ENCODE assay signal across 1 cellular context in the genomic region with DNA sequence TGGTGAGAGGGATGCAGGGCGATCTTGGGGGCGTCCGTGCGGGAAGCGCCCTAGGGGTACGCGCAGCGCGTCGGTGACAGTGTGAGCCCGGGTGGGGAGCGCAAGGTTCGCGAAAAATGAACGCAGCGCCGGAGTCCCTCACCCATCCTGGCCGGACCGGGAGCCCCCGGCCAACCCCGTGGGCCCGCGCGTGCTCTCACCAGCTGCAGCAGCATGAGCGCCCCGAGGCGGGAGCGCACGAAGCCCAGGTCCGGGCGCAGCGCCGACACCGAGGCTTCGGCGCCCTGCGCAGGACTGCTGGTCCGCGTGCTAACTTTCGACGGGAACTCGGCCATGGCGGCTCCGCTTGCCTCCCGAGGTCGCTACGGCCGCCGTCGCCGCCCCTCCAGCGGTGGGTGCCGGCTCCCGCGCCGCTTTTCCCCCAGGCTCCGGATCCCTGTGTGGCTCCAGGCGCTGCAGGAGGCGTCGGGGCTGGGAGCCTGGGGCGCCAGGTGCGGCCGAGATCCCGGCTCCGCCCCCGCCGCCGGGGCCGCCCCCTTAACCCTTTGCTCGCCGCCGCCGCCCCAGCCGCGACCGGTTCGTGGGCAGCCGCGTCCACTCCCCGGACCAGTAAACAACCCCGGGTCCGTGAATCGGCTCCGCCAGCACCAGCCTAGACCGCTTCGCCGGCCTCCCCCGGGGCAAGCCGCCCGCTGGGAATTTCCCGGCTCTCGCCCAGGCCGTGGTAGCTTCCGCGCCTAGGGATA.
TF ChIP-seq lines count a peak whose summit lies in the region.

A gene with protein sequence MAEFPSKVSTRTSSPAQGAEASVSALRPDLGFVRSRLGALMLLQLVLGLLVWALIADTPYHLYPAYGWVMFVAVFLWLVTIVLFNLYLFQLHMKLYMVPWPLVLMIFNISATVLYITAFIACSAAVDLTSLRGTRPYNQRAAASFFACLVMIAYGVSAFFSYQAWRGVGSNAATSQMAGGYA (minus strand): TSS at position 467 of the 746 bp plus-strand sequence. CDS start 132 bp downstream, at position 335.

TF ChIP-seq in HepG2, 621 proteins besides CTCF, POLR2A, EP300 and RAD21 (continued from another document and continues in another):
- TF ChIP-seq MLXIP (CRISPR knock-in tag; IDR thresholded peaks at IDR 0.05; ENCODE audit: borderline replicate concordance) (peak; percentile 92), TBX3 (IDR thresholded peaks at IDR 0.05; ENCODE audit: borderline replicate concordance) (peak; percentile 7; the same call in 1 of the 2 replicates), ZNF138 (CRISPR knock-in tag; IDR thresholded peaks at IDR 0.05; ENCODE audit: low read depth) (peak; percentile 92; the same call in 1 of the 2 replicates), ZBTB20 (CRISPR knock-in tag; IDR thresholded peaks at IDR 0.05; ENCODE audit: borderline replicate concordance, low read depth) (peak; percentile 9; the same call in 1 of the 2 replicates), ZNF121 (CRISPR knock-in tag; IDR thresholded peaks at IDR 0.05) (peak; percentile 58), ZNF432 (CRISPR knock-in tag; IDR thresholded peaks at IDR 0.05; ENCODE audit: borderline replicate concordance) (peak; percentile 77; the same call in 1 of the 2 replicates), ZNF558 (CRISPR knock-in tag; IDR thresholded peaks at IDR 0.05; ENCODE audit: borderline replicate concordance) (peak; percentile 76; the same call in 1 of the 2 replicates), ZNF225 (CRISPR knock-in tag; IDR thresholded peaks at IDR 0.05) (peak; percentile 96), KMT2B (CRISPR knock-in tag; IDR thresholded peaks at IDR 0.05) (peak; percentile 70), JUNB (CRISPR knock-in tag; IDR thresholded peaks at IDR 0.05; ENCODE audit: borderline replicate concordance) (peak; percentile 66; the same call in 1 of the 2 replicates), RFX5 (IDR thresholded peaks at IDR 0.05; ENCODE audit: low read depth, low read length) (no peak), MIXL1 (CRISPR knock-in tag; IDR thresholded peaks at IDR 0.05) (no peak; the same call in 1 of the 2 replicates), ZNF710 (CRISPR knock-in tag; IDR thresholded peaks at IDR 0.05; ENCODE audit: borderline replicate concordance) (peak; percentile 53; the same call in 1 of the 2 replicates), AGO2 (optimal IDR thresholded peaks at IDR 0.05; ENCODE audit: low read depth, low read length) (peak; percentile 59), PHB2 (IDR thresholded peaks at IDR 0.05; ENCODE audit: partially characterized antibody) (no peak), TFAP4 (IDR thresholded peaks at IDR 0.05; ENCODE audit: borderline replicate concordance, low read depth) (no peak), ZNF552 (CRISPR knock-in tag; IDR thresholded peaks at IDR 0.05; ENCODE audit: borderline replicate concordance) (peak; percentile 93; the same call in 1 of the 2 replicates), FOXK2 (IDR thresholded peaks at IDR 0.05) (no peak), TOE1 (CRISPR knock-in tag; IDR thresholded peaks at IDR 0.05) (peak; percentile 91; the same call in 1 of the 2 replicates), SNRNP70 (IDR thresholded peaks at IDR 0.05; ENCODE audit: low read depth, low read length) (no peak), SALL1 (CRISPR knock-in tag; IDR thresholded peaks at IDR 0.05) (peak; percentile 81), ZBTB43 (CRISPR knock-in tag; conservative IDR thresholded peaks at IDR 0.05) (peak; percentile 92), HMG20A (CRISPR knock-in tag; IDR thresholded peaks at IDR 0.05; ENCODE audit: borderline replicate concordance) (no peak), ZNF317 (CRISPR knock-in tag; IDR thresholded peaks at IDR 0.05) (no peak), MAFG (CRISPR knock-in tag; IDR thresholded peaks at IDR 0.05) (peak; percentile 81; the same call in 1 of the 2 replicates), ZNF274 (CRISPR knock-in tag; IDR thresholded peaks at IDR 0.05) (peak; percentile 99), ZNF720 (CRISPR knock-in tag; IDR thresholded peaks at IDR 0.05) (no peak), ZNF530 (CRISPR knock-in tag; IDR thresholded peaks at IDR 0.05; ENCODE audit: low read depth) (peak; percentile 97), ZNF354B (CRISPR knock-in tag; IDR thresholded peaks at IDR 0.05) (0 out of 2 replicates have a peak, but pooled peaks have one; percentile 59), DNMT1 (CRISPR knock-in tag; IDR thresholded peaks at IDR 0.05) (peak; percentile 97; the same call in 1 of the 2 replicates), ZNF44 (CRISPR knock-in tag; IDR thresholded peaks at IDR 0.05) (peak; percentile 86; the same call in 1 of the 2 replicates), KDM3A (CRISPR knock-in tag; IDR thresholded peaks at IDR 0.05; ENCODE audit: low read depth) (no peak; the same call in 1 of the 2 replicates)
- TF ChIP-seq, protein P1, sequence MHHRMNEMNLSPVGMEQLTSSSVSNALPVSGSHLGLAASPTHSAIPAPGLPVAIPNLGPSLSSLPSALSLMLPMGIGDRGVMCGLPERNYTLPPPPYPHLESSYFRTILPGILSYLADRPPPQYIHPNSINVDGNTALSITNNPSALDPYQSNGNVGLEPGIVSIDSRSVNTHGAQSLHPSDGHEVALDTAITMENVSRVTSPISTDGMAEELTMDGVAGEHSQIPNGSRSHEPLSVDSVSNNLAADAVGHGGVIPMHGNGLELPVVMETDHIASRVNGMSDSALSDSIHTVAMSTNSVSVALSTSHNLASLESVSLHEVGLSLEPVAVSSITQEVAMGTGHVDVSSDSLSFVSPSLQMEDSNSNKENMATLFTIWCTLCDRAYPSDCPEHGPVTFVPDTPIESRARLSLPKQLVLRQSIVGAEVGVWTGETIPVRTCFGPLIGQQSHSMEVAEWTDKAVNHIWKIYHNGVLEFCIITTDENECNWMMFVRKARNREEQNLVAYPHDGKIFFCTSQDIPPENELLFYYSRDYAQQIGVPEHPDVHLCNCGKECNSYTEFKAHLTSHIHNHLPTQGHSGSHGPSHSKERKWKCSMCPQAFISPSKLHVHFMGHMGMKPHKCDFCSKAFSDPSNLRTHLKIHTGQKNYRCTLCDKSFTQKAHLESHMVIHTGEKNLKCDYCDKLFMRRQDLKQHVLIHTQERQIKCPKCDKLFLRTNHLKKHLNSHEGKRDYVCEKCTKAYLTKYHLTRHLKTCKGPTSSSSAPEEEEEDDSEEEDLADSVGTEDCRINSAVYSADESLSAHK (CRISPR knock-in tag; IDR thresholded peaks at IDR 0.05; ENCODE audit: borderline replicate concordance), result no peak
- TF ChIP-seq, protein P2, sequence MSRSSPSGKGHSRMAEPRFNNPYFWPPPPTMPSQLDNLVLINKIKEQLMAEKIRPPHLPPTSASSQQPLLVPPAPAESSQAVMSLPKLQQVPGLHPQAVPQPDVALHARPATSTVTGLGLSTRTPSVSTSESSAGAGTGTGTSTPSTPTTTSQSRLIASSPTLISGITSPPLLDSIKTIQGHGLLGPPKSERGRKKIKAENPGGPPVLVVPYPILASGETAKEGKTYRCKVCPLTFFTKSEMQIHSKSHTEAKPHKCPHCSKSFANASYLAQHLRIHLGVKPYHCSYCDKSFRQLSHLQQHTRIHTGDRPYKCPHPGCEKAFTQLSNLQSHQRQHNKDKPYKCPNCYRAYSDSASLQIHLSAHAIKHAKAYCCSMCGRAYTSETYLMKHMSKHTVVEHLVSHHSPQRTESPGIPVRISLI (CRISPR knock-in tag; IDR thresholded peaks at IDR 0.05; ENCODE audit: borderline replicate concordance), result no peak
- TF ChIP-seq, protein P3, sequence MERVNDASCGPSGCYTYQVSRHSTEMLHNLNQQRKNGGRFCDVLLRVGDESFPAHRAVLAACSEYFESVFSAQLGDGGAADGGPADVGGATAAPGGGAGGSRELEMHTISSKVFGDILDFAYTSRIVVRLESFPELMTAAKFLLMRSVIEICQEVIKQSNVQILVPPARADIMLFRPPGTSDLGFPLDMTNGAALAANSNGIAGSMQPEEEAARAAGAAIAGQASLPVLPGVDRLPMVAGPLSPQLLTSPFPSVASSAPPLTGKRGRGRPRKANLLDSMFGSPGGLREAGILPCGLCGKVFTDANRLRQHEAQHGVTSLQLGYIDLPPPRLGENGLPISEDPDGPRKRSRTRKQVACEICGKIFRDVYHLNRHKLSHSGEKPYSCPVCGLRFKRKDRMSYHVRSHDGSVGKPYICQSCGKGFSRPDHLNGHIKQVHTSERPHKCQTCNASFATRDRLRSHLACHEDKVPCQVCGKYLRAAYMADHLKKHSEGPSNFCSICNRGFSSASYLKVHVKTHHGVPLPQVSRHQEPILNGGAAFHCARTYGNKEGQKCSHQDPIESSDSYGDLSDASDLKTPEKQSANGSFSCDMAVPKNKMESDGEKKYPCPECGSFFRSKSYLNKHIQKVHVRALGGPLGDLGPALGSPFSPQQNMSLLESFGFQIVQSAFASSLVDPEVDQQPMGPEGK (CRISPR knock-in tag; IDR thresholded peaks at IDR 0.05), result peak; percentile 56; the same call in 1 of the 2 replicates
- TF ChIP-seq, protein P4, sequence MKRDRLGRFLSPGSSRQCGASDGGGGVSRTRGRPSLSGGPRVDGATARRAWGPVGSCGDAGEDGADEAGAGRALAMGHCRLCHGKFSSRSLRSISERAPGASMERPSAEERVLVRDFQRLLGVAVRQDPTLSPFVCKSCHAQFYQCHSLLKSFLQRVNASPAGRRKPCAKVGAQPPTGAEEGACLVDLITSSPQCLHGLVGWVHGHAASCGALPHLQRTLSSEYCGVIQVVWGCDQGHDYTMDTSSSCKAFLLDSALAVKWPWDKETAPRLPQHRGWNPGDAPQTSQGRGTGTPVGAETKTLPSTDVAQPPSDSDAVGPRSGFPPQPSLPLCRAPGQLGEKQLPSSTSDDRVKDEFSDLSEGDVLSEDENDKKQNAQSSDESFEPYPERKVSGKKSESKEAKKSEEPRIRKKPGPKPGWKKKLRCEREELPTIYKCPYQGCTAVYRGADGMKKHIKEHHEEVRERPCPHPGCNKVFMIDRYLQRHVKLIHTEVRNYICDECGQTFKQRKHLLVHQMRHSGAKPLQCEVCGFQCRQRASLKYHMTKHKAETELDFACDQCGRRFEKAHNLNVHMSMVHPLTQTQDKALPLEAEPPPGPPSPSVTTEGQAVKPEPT (CRISPR knock-in tag; IDR thresholded peaks at IDR 0.05; ENCODE audit: low read depth), result peak; percentile 95
- TF ChIP-seq, protein P5, sequence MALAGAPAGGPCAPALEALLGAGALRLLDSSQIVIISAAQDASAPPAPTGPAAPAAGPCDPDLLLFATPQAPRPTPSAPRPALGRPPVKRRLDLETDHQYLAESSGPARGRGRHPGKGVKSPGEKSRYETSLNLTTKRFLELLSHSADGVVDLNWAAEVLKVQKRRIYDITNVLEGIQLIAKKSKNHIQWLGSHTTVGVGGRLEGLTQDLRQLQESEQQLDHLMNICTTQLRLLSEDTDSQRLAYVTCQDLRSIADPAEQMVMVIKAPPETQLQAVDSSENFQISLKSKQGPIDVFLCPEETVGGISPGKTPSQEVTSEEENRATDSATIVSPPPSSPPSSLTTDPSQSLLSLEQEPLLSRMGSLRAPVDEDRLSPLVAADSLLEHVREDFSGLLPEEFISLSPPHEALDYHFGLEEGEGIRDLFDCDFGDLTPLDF (CRISPR knock-in tag; IDR thresholded peaks at IDR 0.05), result peak; percentile 74
